In genomic region chr12:41656454-41656853, GRCh38 we compare ENCODE assay signal across 8 cellular contexts.
"Had no signal": no experiment of that assay in that cellular context is flagged by ENCODE, and none has a peak within 500 bp of the region (broad histone marks: within the 10 kb centered on the region; RNA-seq: fewer than 3 reads in every experiment).

No MANE protein-coding gene starts in this region.

- H3K4me2 ChIP-seq: GM23338 had no signal

- H3K27ac ChIP-seq: HL-60 had no signal

- DNase-seq: HFFc6, KG1 had no signal

- ATAC-seq: GM23338, HCT116 had no signal

- H3K4me3 ChIP-seq: GM23338, HAP-1 had no signal

- H2AFZ ChIP-seq: GM23338 had no signal

- H3K4me1 ChIP-seq: HAP-1 had no signal

- FAIRE-seq: H1, H54 had no signal

- H3K9me3 ChIP-seq: HAP-1 had no signal

- H3K36me3 ChIP-seq: HAP-1 had no signal
